8 cellular contexts compared by ENCODE assay signal in genomic region chr3:184186902-184187207, GRCh38. TPM values are rescaled to one million over a fixed set of nuclear protein-coding genes. Genes with fewer than 3 reads are reported as not detected.
DNase-seq lines count a peak whose midpoint lies in the region; TF ChIP-seq lines count a peak whose summit lies in the region.

No MANE protein-coding gene starts in this region.

- H3K36me3 ChIP-seq in esophagus squamous epithelium, result peaks cover 31 to 76% (median 59%) of the 10 kb centered on the region in 3 donors

- H3K4me3 ChIP-seq in GM08714 (ENCODE audit: low read length), result peak overlapping the region; percentile 96
- peak overlapping the region; percentile 49 to 97 (median 90) for H3K4me3 ChIP-seq in esophagus squamous epithelium

- no peaks in the 10 kb centered on the region for H3K9me3 ChIP-seq in esophagus squamous epithelium

- DNase-seq in RWPE1 (ENCODE audit: low spot score) (no peak), esophagus squamous epithelium (lab: John Stamatoyannopoulos, UW) (no peak), progenitor cell of endocrine pancreas (ENCODE audit: low spot score, unreplicated experiment) (no peak), NOMO-1 treated with DMSO at 0.1 percent for 48 hours (lab: John Stamatoyannopoulos, UW; ENCODE audit: unreplicated experiment) (no peak), HCEC 1CT (no peak), NCI-H2227 (lab: John Stamatoyannopoulos, UW; ENCODE audit: unreplicated experiment) (no peak)
- no peak for DNase-seq in effector CD8-positive, alpha-beta T cell (lab: John Stamatoyannopoulos, UW)

- H3K27me3 Mint-ChIP-seq in progenitor cell of endocrine pancreas, result no peaks in the 10 kb centered on the region

- H3K4me3 Mint-ChIP-seq in progenitor cell of endocrine pancreas (ENCODE audit: low read depth), result peak overlapping the region; percentile 98

- no peak for TF ChIP-seq POLR2A in esophagus squamous epithelium (IDR thresholded peaks at IDR 0.05)

- peak overlapping the region; percentile 97 for H3K27ac Mint-ChIP-seq in progenitor cell of endocrine pancreas

- intact Hi-C loops in esophagus squamous epithelium (cut with DNase I), result no loop called here

- CTCF ChIA-PET in RWPE1 (lab: Yijun Ruan, JAX), result interaction anchor here (0.6 to 1.4 kb wide), 3 partner anchors 21 to 94 kb away, joined by 3 to 6 read pairs (median 4); no protein-coding TSS in a partner anchor

- no peaks in the 10 kb centered on the region for H3K27me3 ChIP-seq in esophagus squamous epithelium

- H3K36me3 Mint-ChIP-seq in progenitor cell of endocrine pancreas (ENCODE audit: insufficient read depth), result peaks cover 16% of the 10 kb centered on the region

- peaks cover 16 to 38% (median 21%) of the 10 kb centered on the region in 3 donors for H3K4me1 ChIP-seq in esophagus squamous epithelium

- H3K27ac ChIP-seq in RWPE1 (peak overlapping the region; percentile 93), esophagus squamous epithelium (peak overlapping the region in 3 of 4 donors; percentile 80 to 93 (median 91))

- TF ChIP-seq CTCF in RWPE1 (conservative IDR thresholded peaks at IDR 0.05; ENCODE audit: low read depth), result no peak
- no peak for TF ChIP-seq CTCF in esophagus squamous epithelium (IDR thresholded peaks at IDR 0.05)
- no peak for TF ChIP-seq CTCF in progenitor cell of endocrine pancreas (IDR thresholded peaks at IDR 0.05; ENCODE audit: unreplicated experiment)

- WGBS in esophagus squamous epithelium, 2 donors, result 5 to 7% methylated on average over 3 of the region's 3 CpGs

- peaks cover 19% of the 10 kb centered on the region for H3K4me1 Mint-ChIP-seq in progenitor cell of endocrine pancreas (ENCODE audit: low read depth)

- POLR2A ChIA-PET in RWPE1 (lab: Yijun Ruan, JAX; ENCODE audit: low non-redundant PET), result interaction anchor here (0.7 to 1.3 kb wide), 2 partner anchors 10 to 188 kb away, joined by 5 to 8 read pairs; no protein-coding TSS in a partner anchor

- no peaks in the 10 kb centered on the region for H3K9me3 Mint-ChIP-seq in progenitor cell of endocrine pancreas (ENCODE audit: low read depth)

RNA-seq across cellular contexts. Expression of gene ABCF3, which starts 0.9 kb away (rescaled TPM):
- total RNA-seq in esophagus squamous epithelium (10 to 100 TPM; 31.4 to 63.1 (median 40.5) TPM), progenitor cell of endocrine pancreas (60.8 and 65.9 TPM in 2 replicates)

RNA-seq across cellular contexts. Expression of gene AP2M1, which starts 12.2 kb away (rescaled TPM):
- total RNA-seq in esophagus squamous epithelium, result 100 to 1,000 TPM; 139 to 212 (median 208) TPM
- 213 and 223 TPM in 2 replicates for total RNA-seq in progenitor cell of endocrine pancreas

RNA-seq across cellular contexts. Expression of gene DVL3, which starts 31.7 kb away (rescaled TPM):
- 10 to 100 TPM; 28.9 to 45.2 (median 34.4) TPM for total RNA-seq in esophagus squamous epithelium
- 112 and 118 TPM in 2 replicates for total RNA-seq in progenitor cell of endocrine pancreas

RNA-seq across cellular contexts. Expression of gene VWA5B2, which starts 42.5 kb away (rescaled TPM):
- under 1 TPM in 1 of 4 donors, not detected in 3; 0.22 TPM for total RNA-seq in esophagus squamous epithelium
- total RNA-seq in progenitor cell of endocrine pancreas, result 67.9 and 71.5 TPM in 2 replicates

RNA-seq across cellular contexts. Expression of gene EIF2B5, which starts 51.7 kb away (rescaled TPM):
- 10 to 100 TPM; 27.2 to 51.5 (median 42.1) TPM for total RNA-seq in esophagus squamous epithelium
- total RNA-seq in progenitor cell of endocrine pancreas, result 45.4 and 45.7 TPM in 2 replicates
